ENCODE assay signal across 8 cellular contexts in the genomic region with DNA sequence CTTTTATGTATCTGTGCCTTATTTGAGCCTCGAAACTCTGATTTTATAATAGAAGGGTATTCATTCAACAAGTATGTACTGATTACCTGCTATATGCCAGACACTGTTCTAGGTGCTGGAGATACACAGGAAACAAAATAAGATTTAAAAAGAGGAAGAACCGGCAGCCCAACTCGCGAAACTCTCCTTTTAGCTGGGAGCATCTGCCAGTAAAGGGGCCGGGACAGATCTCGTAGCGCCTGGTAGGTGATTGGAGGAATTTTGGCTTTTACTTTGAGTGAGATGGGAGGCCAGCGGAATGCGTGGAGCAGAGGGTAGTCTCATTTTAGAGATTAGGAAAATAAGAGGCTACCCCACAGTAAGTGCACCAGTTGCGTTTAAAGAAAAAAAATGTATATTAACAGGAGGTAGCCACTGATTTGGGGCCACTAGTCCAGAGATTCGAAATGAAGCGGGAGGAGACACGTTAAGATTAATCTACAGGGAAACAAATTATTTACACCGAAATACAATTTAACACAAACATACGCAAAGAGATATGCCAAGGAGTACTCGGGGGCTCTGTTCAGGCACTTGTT. TPM values are rescaled to one million over a fixed set of nuclear protein-coding genes. Genes with fewer than 3 reads are reported as not detected.
A peak's percentile ranks its signal among the peaks of the same experiment; 100 is the strongest.
DNase-seq lines count a peak whose midpoint lies in the region; ATAC-seq and TF ChIP-seq lines count a peak whose summit lies in the region.

No MANE protein-coding gene starts in this region.

- H3K36me3 Mint-ChIP-seq in activated naive CD8-positive, alpha-beta T cell treated with anti-CD3 and anti-CD28 coated beads, Interleukin-2, amount 10 ng/mL, durations not matched to agents 7 days and 5 days, result no peaks in the 10 kb centered on the region

- H3K4me1 ChIP-seq in BE2C, result no peaks in the 10 kb centered on the region
- H3K4me1 ChIP-seq in NT2/D1 (ENCODE audit: insufficient read depth, insufficient read length), result no peaks in the 10 kb centered on the region
- peaks cover 22 to 26% of the 10 kb centered on the region in 2 experiments for H3K4me1 ChIP-seq in neutrophil (ENCODE audit: control insufficient read depth in 1 of 2, insufficient read depth in 1 of 2, low read depth in 1 of 2, low read length in 1 of 2)

- peak overlapping the region; percentile 81 for H3K27ac ChIP-seq in neutrophil

- intact Hi-C loops in head of caudate nucleus (cut with DNase I), result no loop called here

- DNase-seq in BE2C, result peak; percentile 16
- no peak for DNase-seq in NT2/D1 (ENCODE audit: low read depth, low spot score)
- no peak for DNase-seq in activated naive CD8-positive, alpha-beta T cell treated with anti-CD3 and anti-CD28 coated beads, Interleukin-2, amount 10 ng/mL, durations not matched to agents 7 days and 5 days
- DNase-seq in head of caudate nucleus, result peak in 33 of 42 donors; percentile 9 to 64 (median 33)

- H3K36me3 ChIP-seq in BE2C, result no peaks in the 10 kb centered on the region
- H3K36me3 ChIP-seq in NT2/D1 (ENCODE audit: insufficient read depth, insufficient read length, low read length), result peaks cover 16% of the 10 kb centered on the region
- no peaks in the 10 kb centered on the region for H3K36me3 ChIP-seq in neutrophil

- H3K4me1 Mint-ChIP-seq in activated naive CD8-positive, alpha-beta T cell treated with anti-CD3 and anti-CD28 coated beads, Interleukin-2, amount 10 ng/mL, durations not matched to agents 7 days and 5 days, result peaks cover 16% of the 10 kb centered on the region

- ATAC-seq in GM18858 (IDR thresholded peaks at IDR 0.05; ENCODE audit: unreplicated experiment), result peak; percentile 21
- peak; percentile 34 for ATAC-seq in HG03045 (IDR thresholded peaks at IDR 0.05; ENCODE audit: unreplicated experiment)
- ATAC-seq in activated naive CD8-positive, alpha-beta T cell treated with anti-CD3 and anti-CD28 coated beads, Interleukin-2, amount 10 ng/mL, durations not matched to agents 7 days and 5 days (ENCODE audit: low read depth), result peak; percentile 14
- ATAC-seq in GM18520 (IDR thresholded peaks at IDR 0.05; ENCODE audit: unreplicated experiment), result no peak

- no peaks in the 10 kb centered on the region for H3K9me3 ChIP-seq in BE2C
- H3K9me3 ChIP-seq in NT2/D1 (ENCODE audit: insufficient read depth, low read length), result peaks cover 28% of the 10 kb centered on the region
- no peaks in the 10 kb centered on the region for H3K9me3 ChIP-seq in neutrophil

- H3K4me3 Mint-ChIP-seq in activated naive CD8-positive, alpha-beta T cell treated with anti-CD3 and anti-CD28 coated beads, Interleukin-2, amount 10 ng/mL, durations not matched to agents 7 days and 5 days, result peak overlapping the region; percentile 80

- POLR2A ChIA-PET in activated naive CD8-positive, alpha-beta T cell treated with anti-CD3 and anti-CD28 coated beads, Interleukin-2, amount 10 ng/mL, durations not matched to agents 7 days and 5 days (lab: Charles Lee), result interaction anchor here (1.2 to 2.9 kb wide), 4 partner anchors 9 to 186 kb away, joined by 3 to 16 read pairs (median 6); no protein-coding TSS in a partner anchor

- peaks cover 2% of the 10 kb centered on the region for H3K27me3 Mint-ChIP-seq in activated naive CD8-positive, alpha-beta T cell treated with anti-CD3 and anti-CD28 coated beads, Interleukin-2, amount 10 ng/mL, durations not matched to agents 7 days and 5 days

- peak overlapping the region; percentile 97 for H3K4me3 ChIP-seq in BE2C (ENCODE audit: low read depth, low read length)
- H3K4me3 ChIP-seq in NT2/D1 (ENCODE audit: insufficient read length, low read depth), result peak overlapping the region; percentile 93
- peak overlapping the region; percentile 65 to 86 for H3K4me3 ChIP-seq in neutrophil (ENCODE audit: low read depth in 1 of 2, low read length in 1 of 2)

- H3K27ac Mint-ChIP-seq in activated naive CD8-positive, alpha-beta T cell treated with anti-CD3 and anti-CD28 coated beads, Interleukin-2, amount 10 ng/mL, durations not matched to agents 7 days and 5 days, result peak overlapping the region; percentile 90

- H3K9ac ChIP-seq in NT2/D1 (ENCODE audit: insufficient read length, low read depth), result peak overlapping the region; percentile 95

- no peak for TF ChIP-seq CTCF in BE2C (IDR thresholded peaks at IDR 0.05; ENCODE audit: low read depth, low read length)
- TF ChIP-seq CTCF in neutrophil (IDR thresholded peaks at IDR 0.05), result no peak

- H3K9me3 Mint-ChIP-seq in activated naive CD8-positive, alpha-beta T cell treated with anti-CD3 and anti-CD28 coated beads, Interleukin-2, amount 10 ng/mL, durations not matched to agents 7 days and 5 days, result peaks cover 11% of the 10 kb centered on the region

- no peaks in the 10 kb centered on the region for H3K27me3 ChIP-seq in BE2C
- no peaks in the 10 kb centered on the region for H3K27me3 ChIP-seq in NT2/D1 (ENCODE audit: insufficient read depth, insufficient read length)
- H3K27me3 ChIP-seq in neutrophil, result no peaks in the 10 kb centered on the region

RNA-seq across cellular contexts. Expression of a gene that starts 0.5 kb away (rescaled TPM):
- polyA plus RNA-seq in BE2C (2012; ENCODE audit: insufficient read depth, insufficient read length, low read depth), result 12.4 TPM
- total RNA-seq in activated naive CD8-positive, alpha-beta T cell treated with anti-CD3 and anti-CD28 coated beads, Interleukin-2, amount 10 ng/mL, durations not matched to agents 7 days and 5 days, result 10 to 100 TPM; 50.3 to 57.8 TPM

Comparison
In these comparisons a context has a peak if more than half of its experiments do, and no peak if none do; other contexts are left out.
1. DNase-seq: peak in BE2C (single experiment) and head of caudate nucleus (33 of 42); none in NT2/D1 (single experiment) and activated naive CD8-positive, alpha-beta T cell treated with anti-CD3 and anti-CD28 coated beads, Interleukin-2, amount 10 ng/mL, durations not matched to agents 7 days and 5 days (single experiment).
2. Peak in every context shown above with its lines, with median percentiles within 50 percentile points of each other: H3K4me3 ChIP-seq.